ENCODE assay signal across 11 cellular contexts in genomic region chr12:109771746-109772621, GRCh38. TPM values are rescaled to one million over a fixed set of nuclear protein-coding genes. Genes with fewer than 3 reads are reported as not detected.
DNase-seq lines count a peak whose midpoint lies in the region; ATAC-seq and TF ChIP-seq lines count a peak whose summit lies in the region.
"Had no signal": no experiment of that assay in that cellular context is flagged by ENCODE, and none has a peak within 500 bp of the region (broad histone marks: within the 10 kb centered on the region; RNA-seq: fewer than 3 reads in every experiment).

No MANE protein-coding gene starts in this region.

- no peaks in the 10 kb centered on the region for H4K20me1 ChIP-seq in osteoblast (ENCODE audit: insufficient read depth, low read length)
- no peaks in the 10 kb centered on the region for H4K20me1 ChIP-seq in Karpas-422 (ENCODE audit: insufficient read depth, low read depth, low read length)

- no peak overlapping the region for H3K27ac ChIP-seq in osteoblast (ENCODE audit: low read depth, low read length)
- H3K27ac ChIP-seq in Karpas-422 (ENCODE audit: low read length): no peak overlapping the region
- H3K27ac ChIP-seq in CD8-positive, alpha-beta memory T cell (ENCODE audit: low read depth, low read length): no peak overlapping the region
- H3K27ac ChIP-seq: esophagus squamous epithelium had no signal

- TF ChIP-seq EP300 in Ishikawa (IDR thresholded peaks at IDR 0.05; ENCODE audit: borderline replicate concordance): no peak

- DNase-seq in activated CD4-positive, alpha-beta memory T cell treated with anti-CD3 and anti-CD28 coated beads for 36 hours: peak; percentile 6
- no peak for DNase-seq in activated CD4-positive, alpha-beta memory T cell treated with anti-CD3 and anti-CD28 coated beads, Interleukin-2, amount 10 ng/mL, durations not matched to agents 7 days and 5 days
- DNase-seq in choroid plexus epithelial cell (ENCODE audit: low read depth): no peak
- DNase-seq in osteoblast (ENCODE audit: insufficient read length, low spot score, missing footprints): peak; percentile 88
- DNase-seq in Karpas-422: no peak
- no peak for DNase-seq in CD8-positive, alpha-beta memory T cell
- DNase-seq: esophagus squamous epithelium, IMR-90, NCI-H187 treated with DMSO at 0.1 percent for 48 hours had no signal

- POLR2A ChIA-PET in activated CD4-positive, alpha-beta memory T cell treated with anti-CD3 and anti-CD28 coated beads for 36 hours (lab: Charles Lee): no interaction called here
- POLR2A ChIA-PET in activated CD4-positive, alpha-beta memory T cell treated with anti-CD3 and anti-CD28 coated beads, Interleukin-2, amount 10 ng/mL, durations not matched to agents 7 days and 5 days (lab: Charles Lee): no interaction called here
- POLR2A ChIA-PET in CD8-positive, alpha-beta memory T cell (lab: Charles Lee): no interaction called here

- H3K9me3 Mint-ChIP-seq in activated CD4-positive, alpha-beta memory T cell treated with anti-CD3 and anti-CD28 coated beads for 36 hours: no peaks in the 10 kb centered on the region
- no peaks in the 10 kb centered on the region for H3K9me3 Mint-ChIP-seq in activated CD4-positive, alpha-beta memory T cell treated with anti-CD3 and anti-CD28 coated beads, Interleukin-2, amount 10 ng/mL, durations not matched to agents 7 days and 5 days
- H3K9me3 Mint-ChIP-seq in CD8-positive, alpha-beta memory T cell: no peaks in the 10 kb centered on the region

- no peak overlapping the region for H3K4me3 Mint-ChIP-seq in activated CD4-positive, alpha-beta memory T cell treated with anti-CD3 and anti-CD28 coated beads for 36 hours
- H3K4me3 Mint-ChIP-seq in activated CD4-positive, alpha-beta memory T cell treated with anti-CD3 and anti-CD28 coated beads, Interleukin-2, amount 10 ng/mL, durations not matched to agents 7 days and 5 days: no peak overlapping the region
- no peak overlapping the region for H3K4me3 Mint-ChIP-seq in CD8-positive, alpha-beta memory T cell

- H3K27me3 Mint-ChIP-seq in activated CD4-positive, alpha-beta memory T cell treated with anti-CD3 and anti-CD28 coated beads for 36 hours: peaks cover 2% of the 10 kb centered on the region
- peaks cover 10% of the 10 kb centered on the region for H3K27me3 Mint-ChIP-seq in activated CD4-positive, alpha-beta memory T cell treated with anti-CD3 and anti-CD28 coated beads, Interleukin-2, amount 10 ng/mL, durations not matched to agents 7 days and 5 days
- H3K27me3 Mint-ChIP-seq in CD8-positive, alpha-beta memory T cell: peaks cover 4 to 11% of the 10 kb centered on the region in 2 donors

- H3K36me3 Mint-ChIP-seq in activated CD4-positive, alpha-beta memory T cell treated with anti-CD3 and anti-CD28 coated beads for 36 hours: no peaks in the 10 kb centered on the region
- H3K36me3 Mint-ChIP-seq in activated CD4-positive, alpha-beta memory T cell treated with anti-CD3 and anti-CD28 coated beads, Interleukin-2, amount 10 ng/mL, durations not matched to agents 7 days and 5 days (ENCODE audit: low read depth): no peaks in the 10 kb centered on the region
- no peaks in the 10 kb centered on the region for H3K36me3 Mint-ChIP-seq in CD8-positive, alpha-beta memory T cell

- H3K4me3 ChIP-seq in choroid plexus epithelial cell (ENCODE audit: low read depth, low read length) (no peak overlapping the region), osteoblast (ENCODE audit: insufficient read depth, low read length) (no peak overlapping the region), Karpas-422 (ENCODE audit: low read length) (no peak overlapping the region)
- H3K4me3 ChIP-seq in CD8-positive, alpha-beta memory T cell (ENCODE audit: low read length): no peak overlapping the region
- H3K4me3 ChIP-seq: esophagus squamous epithelium had no signal

- TF ChIP-seq RAD21 in Ishikawa (IDR thresholded peaks at IDR 0.05; ENCODE audit: low read depth): peak; percentile 32; the same call in 1 of the 2 replicates

- intact Hi-C loops in activated CD4-positive, alpha-beta memory T cell treated with anti-CD3 and anti-CD28 coated beads for 36 hours (cut with micrococcal nuclease): no loop called here

- H3K4me1 Mint-ChIP-seq in activated CD4-positive, alpha-beta memory T cell treated with anti-CD3 and anti-CD28 coated beads for 36 hours (ENCODE audit: low read depth): peaks cover 2% of the 10 kb centered on the region
- H3K4me1 Mint-ChIP-seq in activated CD4-positive, alpha-beta memory T cell treated with anti-CD3 and anti-CD28 coated beads, Interleukin-2, amount 10 ng/mL, durations not matched to agents 7 days and 5 days: peaks cover 2% of the 10 kb centered on the region
- peaks cover 0 to 11% (median 2%) of the 10 kb centered on the region in 3 donors for H3K4me1 Mint-ChIP-seq in CD8-positive, alpha-beta memory T cell

- H2AFZ ChIP-seq in osteoblast (ENCODE audit: low read length) (no peak overlapping the region), Karpas-422 (ENCODE audit: low read length) (no peak overlapping the region)

- no peaks in the 10 kb centered on the region for H3K9me2 ChIP-seq in Karpas-422 (replicated peaks; ENCODE audit: insufficient read depth, low read length)

- no peak for ATAC-seq in HG03108 (IDR thresholded peaks at IDR 0.05; ENCODE audit: unreplicated experiment)

- no peaks in the 10 kb centered on the region for H3K36me3 ChIP-seq in osteoblast (ENCODE audit: insufficient read depth, low read length)
- no peaks in the 10 kb centered on the region for H3K36me3 ChIP-seq in Karpas-422 (ENCODE audit: insufficient read depth, low read length)
- no peaks in the 10 kb centered on the region for H3K36me3 ChIP-seq in CD8-positive, alpha-beta memory T cell (ENCODE audit: insufficient read depth, low read length)
- H3K36me3 ChIP-seq: esophagus squamous epithelium had no signal

- no peaks in the 10 kb centered on the region for H3K79me2 ChIP-seq in osteoblast (ENCODE audit: insufficient read depth, low read length)
- H3K79me2 ChIP-seq in Karpas-422 (ENCODE audit: low read length): no peaks in the 10 kb centered on the region

- H3K9me3 ChIP-seq in osteoblast (ENCODE audit: low read depth, low read length): no peaks in the 10 kb centered on the region
- no peaks in the 10 kb centered on the region for H3K9me3 ChIP-seq in Karpas-422 (ENCODE audit: low read length)
- H3K9me3 ChIP-seq in CD8-positive, alpha-beta memory T cell (ENCODE audit: low read length): no peaks in the 10 kb centered on the region
- H3K9me3 ChIP-seq: esophagus squamous epithelium had no signal

- peaks cover 9% of the 10 kb centered on the region for H3K4me1 ChIP-seq in osteoblast (ENCODE audit: insufficient read depth, low read length)
- H3K4me1 ChIP-seq in Karpas-422 (ENCODE audit: low read length): peaks cover 7% of the 10 kb centered on the region
- no peaks in the 10 kb centered on the region for H3K4me1 ChIP-seq in CD8-positive, alpha-beta memory T cell (ENCODE audit: insufficient read depth, low read length)

- no peak overlapping the region for H3K9ac ChIP-seq in Karpas-422 (ENCODE audit: low read length)

- no peak overlapping the region for H3K4me2 ChIP-seq in osteoblast (ENCODE audit: insufficient read depth, low read length)
- H3K4me2 ChIP-seq in Karpas-422 (ENCODE audit: low read depth, low read length, poor library complexity, severe bottlenecking): no peak overlapping the region

- CTCF ChIA-PET in activated CD4-positive, alpha-beta memory T cell treated with anti-CD3 and anti-CD28 coated beads for 36 hours (lab: Charles Lee): interaction anchor here (1.6 to 8.9 kb wide), 3 partner anchors 63 to 254 kb away, joined by 3 to 100 read pairs (median 67); no protein-coding TSS in a partner anchor
- CTCF ChIA-PET in activated CD4-positive, alpha-beta memory T cell treated with anti-CD3 and anti-CD28 coated beads, Interleukin-2, amount 10 ng/mL, durations not matched to agents 7 days and 5 days (lab: Charles Lee): interaction anchor here (0.6 to 6.8 kb wide), 4 partner anchors 59 to 253 kb away, joined by 3 to 55 read pairs (median 3); no protein-coding TSS in a partner anchor
- CTCF ChIA-PET in CD8-positive, alpha-beta memory T cell (lab: Charles Lee): interaction anchor here (1.3 to 6.2 kb wide), 5 partner anchors 173 to 344 kb away, joined by 3 to 51 read pairs (median 5); no protein-coding TSS in a partner anchor

- H3K27me3 ChIP-seq in osteoblast (ENCODE audit: insufficient read depth, low read length) (no peaks in the 10 kb centered on the region), Karpas-422 (ENCODE audit: low read length) (no peaks in the 10 kb centered on the region)
- H3K27me3 ChIP-seq in CD8-positive, alpha-beta memory T cell (ENCODE audit: insufficient read depth, low read length, poor library complexity, severe bottlenecking): no peaks in the 10 kb centered on the region

- TF ChIP-seq CTCF in choroid plexus epithelial cell (conservative IDR thresholded peaks at IDR 0.05; ENCODE audit: low read depth, low read length) (peak; percentile 24), osteoblast (IDR thresholded peaks at IDR 0.05; ENCODE audit: extremely low read depth, low read depth, low read length) (no peak)

- no peak overlapping the region for H3K27ac Mint-ChIP-seq in activated CD4-positive, alpha-beta memory T cell treated with anti-CD3 and anti-CD28 coated beads for 36 hours
- H3K27ac Mint-ChIP-seq in activated CD4-positive, alpha-beta memory T cell treated with anti-CD3 and anti-CD28 coated beads, Interleukin-2, amount 10 ng/mL, durations not matched to agents 7 days and 5 days: no peak overlapping the region
- H3K27ac Mint-ChIP-seq in CD8-positive, alpha-beta memory T cell: no peak overlapping the region

TF ChIP-seq in Ishikawa, 13 proteins besides CTCF, POLR2A, EP300 and RAD21 (continues in another document):
- TF ChIP-seq MAX (IDR thresholded peaks at IDR 0.05) (no peak), CREB1 (IDR thresholded peaks at IDR 0.05; ENCODE audit: low read depth) (no peak), TAF1 (IDR thresholded peaks at IDR 0.05; ENCODE audit: low read depth) (no peak), NFIC (IDR thresholded peaks at IDR 0.05) (no peak), TCF12 (IDR thresholded peaks at IDR 0.05; ENCODE audit: low read depth) (no peak)

RNA-seq across cellular contexts. Expression of gene FAM222A, which starts 58.4 kb away (rescaled TPM):
- under 1 TPM; 0.29 to 0.55 TPM for total RNA-seq in activated CD4-positive, alpha-beta memory T cell treated with anti-CD3 and anti-CD28 coated beads for 36 hours
- total RNA-seq in activated CD4-positive, alpha-beta memory T cell treated with anti-CD3 and anti-CD28 coated beads, Interleukin-2, amount 10 ng/mL, durations not matched to agents 7 days and 5 days: under 1 TPM; 0.28 to 0.43 TPM
- 0.29 and 0.36 TPM in 2 replicates for total RNA-seq in osteoblast
- 0.11 and 0.94 TPM in 2 replicates for total RNA-seq in Karpas-422 (2014; rRNA removed; shearing (Covaris generic); ENCODE audit: low replicate concordance)
- total RNA-seq in CD8-positive, alpha-beta memory T cell: 1 to 10 TPM; 2.0 to 3.0 TPM
- polyA plus RNA-seq in CD8-positive, alpha-beta memory T cell: 0.32 TPM

Comparison
In these comparisons a context has a peak if more than half of its experiments do, and no peak if none do; other contexts are left out.
1. DNase-seq: peak in activated CD4-positive, alpha-beta memory T cell treated with anti-CD3 and anti-CD28 coated beads for 36 hours (single experiment) and osteoblast (single experiment); none in activated CD4-positive, alpha-beta memory T cell treated with anti-CD3 and anti-CD28 coated beads, Interleukin-2, amount 10 ng/mL, durations not matched to agents 7 days and 5 days (single experiment), choroid plexus epithelial cell (single experiment), Karpas-422 (single experiment) and CD8-positive, alpha-beta memory T cell (0 of 5).